Comparison of ENCODE assay signal across 16 cellular contexts in genomic region chr12:2311001-2311778, GRCh38.
DNase-seq lines count a peak whose midpoint lies in the region; FAIRE-seq and TF ChIP-seq lines count a peak whose summit lies in the region.
"Had no signal": no experiment of that assay in that cellular context is flagged by ENCODE, and none has a peak within 500 bp of the region (broad histone marks: within the 10 kb centered on the region; RNA-seq: fewer than 3 reads in every experiment).

No MANE protein-coding gene starts in this region.

- DNase-seq in AG04450 (ENCODE audit: low read depth, low spot score) (peak; percentile 66), HFFc6 (peak; percentile 77), choroid plexus epithelial cell (ENCODE audit: low read depth) (peak; percentile 16), endodermal cell (no peak), NOMO-1 treated with dmso at 0.1 percent for 144 hours (lab: John Stamatoyannopoulos, UW; ENCODE audit: unreplicated experiment) (no peak), frontal cortex (ENCODE audit: low spot score in 2 of 2) (no peak), MV-4-11 (lab: John Stamatoyannopoulos, UW) (no peak)
- DNase-seq: activated CD4-positive, alpha-beta T cell treated with anti-CD3 and anti-CD28 coated beads, Interleukin-2, amount 10 ng/mL, durations not matched to agents 24 days and 14 days; activated T-cell treated with anti-CD3 and anti-CD28 coated beads, Interleukin-2, amount 50 U/mL, for 4 hours; AML-193; KG1; left cardiac atrium; NCI-H510A; RPMI8226 had no signal

- no peaks in the 10 kb centered on the region; the same call in 1 of the 2 replicates for H3K27me3 Mint-ChIP-seq in HFFc6 (ENCODE audit: insufficient read depth)
- H3K27me3 Mint-ChIP-seq in endodermal cell (ENCODE audit: insufficient read depth), result no peaks in the 10 kb centered on the region

- H3K4me3 ChIP-seq in AG04450 (ENCODE audit: low read depth, low read length) (no peak overlapping the region), choroid plexus epithelial cell (ENCODE audit: low read depth, low read length) (no peak overlapping the region), muscle layer of duodenum (ENCODE audit: low read depth in 1 of 2, low read length in 2 of 2) (no peak overlapping the region), endodermal cell (ENCODE audit: low read length) (no peak overlapping the region)
- H3K4me3 ChIP-seq: suprapubic skin had no signal

- 88 to 95% methylated on average over 10 to 15 of the region's 15 CpGs for WGBS in endodermal cell (ENCODE audit: insufficient coverage in 1 of 2, insufficient read length in 1 of 2), 2 experiments

- H3K4me3 Mint-ChIP-seq in HFFc6 (peak overlapping the region; percentile 77), endodermal cell (no peak overlapping the region)
- H3K4me3 Mint-ChIP-seq: activated CD4-positive, alpha-beta T cell treated with anti-CD3 and anti-CD28 coated beads, Interleukin-2, amount 10 ng/mL, durations not matched to agents 24 days and 14 days; activated T-cell treated with anti-CD3 and anti-CD28 coated beads, Interleukin-2, amount 50 U/mL, for 4 hours had no signal

- CTCF ChIA-PET in AG04450 (lab: Charles Lee), result no interaction called here

- H3K9me3 ChIP-seq in AG04450 (ENCODE audit: control insufficient read depth, insufficient read depth, low read length) (0 out of 2 replicates have a peak, but pooled peaks cover 2% of the 10 kb centered on the region), muscle layer of duodenum (ENCODE audit: control insufficient read depth in 1 of 2, low read length in 2 of 2) (no peaks in the 10 kb centered on the region), endodermal cell (ENCODE audit: control insufficient read depth, low read length) (peaks cover 5% of the 10 kb centered on the region)
- H3K9me3 ChIP-seq: suprapubic skin had no signal

- TF ChIP-seq CTCF in AG04450 (IDR thresholded peaks at IDR 0.05; ENCODE audit: low read depth, low read length), result no peak
- TF ChIP-seq CTCF in HFFc6 (IDR thresholded peaks at IDR 0.05), result no peak
- TF ChIP-seq CTCF in choroid plexus epithelial cell (conservative IDR thresholded peaks at IDR 0.05; ENCODE audit: low read depth, low read length), result no peak
- TF ChIP-seq CTCF in endodermal cell (conservative IDR thresholded peaks at IDR 0.05), result no peak

- H3K4me1 ChIP-seq in muscle layer of duodenum (ENCODE audit: control insufficient read depth in 1 of 2, insufficient read depth in 2 of 2, low read length in 2 of 2), result peaks cover 0 to 6% of the 10 kb centered on the region in 2 donors
- no peaks in the 10 kb centered on the region for H3K4me1 ChIP-seq in endodermal cell (ENCODE audit: control insufficient read depth, insufficient read depth, low read length)
- H3K4me1 ChIP-seq: suprapubic skin had no signal

- H3K27ac Mint-ChIP-seq in HFFc6 (peak overlapping the region; percentile 94), endodermal cell (no peak overlapping the region)
- H3K27ac Mint-ChIP-seq: activated CD4-positive, alpha-beta T cell treated with anti-CD3 and anti-CD28 coated beads, Interleukin-2, amount 10 ng/mL, durations not matched to agents 24 days and 14 days had no signal

- POLR2A ChIA-PET in AG04450 (lab: Yijun Ruan, JAX), result interaction anchor here (0.9 kb wide), 1 partner anchor 9 kb away, joined by 3 read pairs; no protein-coding TSS in a partner anchor

- H3K36me3 ChIP-seq in muscle layer of duodenum (ENCODE audit: control insufficient read depth in 1 of 2, insufficient read depth in 2 of 2, low read length in 2 of 2), result no peaks in the 10 kb centered on the region
- H3K36me3 ChIP-seq in endodermal cell (ENCODE audit: control insufficient read depth, insufficient read depth, low read length), result no peaks in the 10 kb centered on the region
- H3K36me3 ChIP-seq: suprapubic skin had no signal

- H3K27me3 ChIP-seq in AG04450 (ENCODE audit: control insufficient read depth, insufficient read depth, low read length), result no peaks in the 10 kb centered on the region
- H3K27me3 ChIP-seq in muscle layer of duodenum (ENCODE audit: low read depth, low read length), result no peaks in the 10 kb centered on the region
- H3K27me3 ChIP-seq in endodermal cell (ENCODE audit: control insufficient read depth, insufficient read depth, low read length, poor library complexity, severe bottlenecking), result no peaks in the 10 kb centered on the region
- H3K27me3 ChIP-seq: suprapubic skin had no signal

- FAIRE-seq in frontal cortex (lab: Jason Lieb, UNC), result no peak

- peaks cover 48% of the 10 kb centered on the region for H3K4me1 Mint-ChIP-seq in HFFc6 (ENCODE audit: low read depth)
- H3K4me1 Mint-ChIP-seq in endodermal cell, result peaks cover 29% of the 10 kb centered on the region
- H3K4me1 Mint-ChIP-seq: activated CD4-positive, alpha-beta T cell treated with anti-CD3 and anti-CD28 coated beads, Interleukin-2, amount 10 ng/mL, durations not matched to agents 24 days and 14 days had no signal

- H3K36me3 Mint-ChIP-seq in HFFc6 (ENCODE audit: low read depth), result peaks cover 17% of the 10 kb centered on the region
- no peaks in the 10 kb centered on the region for H3K36me3 Mint-ChIP-seq in endodermal cell (ENCODE audit: low read depth)

- no peak overlapping the region for H3K9ac ChIP-seq in endodermal cell (ENCODE audit: extremely low read depth, low read length, poor library complexity, severe bottlenecking)

- H3K9me3 Mint-ChIP-seq in HFFc6, result peaks cover 9% of the 10 kb centered on the region; the same call in 1 of the 2 replicates
- H3K9me3 Mint-ChIP-seq in endodermal cell, result peaks cover 6% of the 10 kb centered on the region
- H3K9me3 Mint-ChIP-seq: activated CD4-positive, alpha-beta T cell treated with anti-CD3 and anti-CD28 coated beads, Interleukin-2, amount 10 ng/mL, durations not matched to agents 24 days and 14 days; activated T-cell treated with anti-CD3 and anti-CD28 coated beads, Interleukin-2, amount 50 U/mL, for 4 hours had no signal

- peak overlapping the region; percentile 82 for H3K27ac ChIP-seq in AG04450 (ENCODE audit: low read depth, low read length)
- peak overlapping the region; percentile 67 for H3K27ac ChIP-seq in muscle layer of duodenum (ENCODE audit: low read length)
- no peak overlapping the region for H3K27ac ChIP-seq in endodermal cell (ENCODE audit: low read depth, low read length)
- H3K27ac ChIP-seq: suprapubic skin had no signal

Comparison
In these comparisons a context has a peak if more than half of its experiments do, and no peak if none do; other contexts are left out.
1. DNase-seq: peak in AG04450 (single experiment), HFFc6 (single experiment) and choroid plexus epithelial cell (single experiment); none in endodermal cell (single experiment), NOMO-1 treated with dmso at 0.1 percent for 144 hours (single experiment), frontal cortex (0 of 2) and MV-4-11 (single experiment).